Comparison of ENCODE assay signal across 8 cellular contexts in genomic region chr1:29237906-29238600, GRCh38. TPM values are rescaled to one million over a fixed set of nuclear protein-coding genes. Genes with fewer than 3 reads are reported as not detected.
DNase-seq lines count a peak whose midpoint lies in the region; ATAC-seq, FAIRE-seq and TF ChIP-seq lines count a peak whose summit lies in the region.

No MANE protein-coding gene starts in this region.

- peak overlapping the region; percentile 30 to 72 (median 56) for H3K4me3 ChIP-seq in pancreas
- no peak overlapping the region for H3K4me3 ChIP-seq in MG63

- H3K27ac Mint-ChIP-seq in activated CD4-positive, alpha-beta T cell treated with anti-CD3 and anti-CD28 coated beads, Interleukin-2, amount 10 ng/mL, durations not matched to agents 24 days and 14 days, result no peak overlapping the region

- 3 to 5% methylated on average over 58 to 84 of the region's 84 CpGs for WGBS in pancreas, 2 donors

- H3K27me3 Mint-ChIP-seq in activated CD4-positive, alpha-beta T cell treated with anti-CD3 and anti-CD28 coated beads, Interleukin-2, amount 10 ng/mL, durations not matched to agents 24 days and 14 days, result peaks cover 58% of the 10 kb centered on the region
- peaks cover 67% of the 10 kb centered on the region for H3K27me3 Mint-ChIP-seq in activated T-cell treated with anti-CD3 and anti-CD28 coated beads, Interleukin-2, amount 50 U/mL, for 4 hours (ENCODE audit: low read depth)

- peak overlapping the region; percentile 22 to 55 (median 36) for H3K27ac ChIP-seq in pancreas

- intact Hi-C loops in activated CD4-positive, alpha-beta T cell treated with anti-CD3 and anti-CD28 coated beads, Interleukin-2, amount 10 ng/mL, durations not matched to agents 24 days and 14 days (cut with micrococcal nuclease), result loop anchor here (5.0 kb wide), 3 partner anchors 104 to 1469 kb away; no protein-coding TSS in a partner anchor
- intact Hi-C loops in Right ventricle myocardium inferior (cut with DNase I) (loop anchor here (2.0 to 10.0 kb wide), 6 partner anchors 464 to 1471 kb away; no protein-coding TSS in a partner anchor), pancreas (cut with DNase I) (loop anchor here in 1 of 3 donors (5.0 to 10.0 kb wide), 2 partner anchors 1137 to 1474 kb away; no protein-coding TSS in a partner anchor)

- peaks cover 2% of the 10 kb centered on the region for H3K36me3 Mint-ChIP-seq in activated CD4-positive, alpha-beta T cell treated with anti-CD3 and anti-CD28 coated beads, Interleukin-2, amount 10 ng/mL, durations not matched to agents 24 days and 14 days (ENCODE audit: low read depth)
- H3K36me3 Mint-ChIP-seq in activated T-cell treated with anti-CD3 and anti-CD28 coated beads, Interleukin-2, amount 50 U/mL, for 4 hours (ENCODE audit: insufficient read depth), result no peaks in the 10 kb centered on the region

- H3K4me1 ChIP-seq in pancreas, result no peaks in the 10 kb centered on the region

- FAIRE-seq in pancreas (lab: Jason Lieb, UNC), result no peak

- H3K36me3 ChIP-seq in pancreas (no peaks in the 10 kb centered on the region), MG63 (no peaks in the 10 kb centered on the region)

- H3K27me3 ChIP-seq in pancreas (no peaks in the 10 kb centered on the region), MG63 (no peaks in the 10 kb centered on the region)

- H3K4me3 Mint-ChIP-seq in activated CD4-positive, alpha-beta T cell treated with anti-CD3 and anti-CD28 coated beads, Interleukin-2, amount 10 ng/mL, durations not matched to agents 24 days and 14 days, result peak overlapping the region; percentile 70
- H3K4me3 Mint-ChIP-seq in activated T-cell treated with anti-CD3 and anti-CD28 coated beads, Interleukin-2, amount 50 U/mL, for 4 hours, result peak overlapping the region; percentile 76

- H3K9me3 Mint-ChIP-seq in activated CD4-positive, alpha-beta T cell treated with anti-CD3 and anti-CD28 coated beads, Interleukin-2, amount 10 ng/mL, durations not matched to agents 24 days and 14 days, result no peaks in the 10 kb centered on the region
- H3K9me3 Mint-ChIP-seq in activated T-cell treated with anti-CD3 and anti-CD28 coated beads, Interleukin-2, amount 50 U/mL, for 4 hours, result no peaks in the 10 kb centered on the region

- H3K4me1 Mint-ChIP-seq in activated CD4-positive, alpha-beta T cell treated with anti-CD3 and anti-CD28 coated beads, Interleukin-2, amount 10 ng/mL, durations not matched to agents 24 days and 14 days, result peaks cover 16% of the 10 kb centered on the region
- peaks cover 17% of the 10 kb centered on the region for H3K4me1 Mint-ChIP-seq in activated T-cell treated with anti-CD3 and anti-CD28 coated beads, Interleukin-2, amount 50 U/mL, for 4 hours (ENCODE audit: low read depth)

- no peak for ATAC-seq in activated T-cell treated with anti-CD3 and anti-CD28 coated beads, Interleukin-2, amount 50 U/mL, for 4 hours
- ATAC-seq in Right ventricle myocardium inferior (peak; percentile 40), pancreas (peak; percentile 9 to 54 (median 32)), HG02678 (IDR thresholded peaks at IDR 0.05; ENCODE audit: unreplicated experiment) (no peak), HG03280 (IDR thresholded peaks at IDR 0.05; ENCODE audit: unreplicated experiment) (no peak)

- H3K9me3 ChIP-seq in pancreas (no peaks in the 10 kb centered on the region), MG63 (no peaks in the 10 kb centered on the region)

- no peak for TF ChIP-seq CTCF in pancreas (IDR thresholded peaks at IDR 0.05)

- DNase-seq in activated CD4-positive, alpha-beta T cell treated with anti-CD3 and anti-CD28 coated beads, Interleukin-2, amount 10 ng/mL, durations not matched to agents 24 days and 14 days, result peak; percentile 66
- no peak for DNase-seq in activated CD4-positive, alpha-beta T cell treated with anti-CD3 and anti-CD28 coated beads for 4 hours
- no peak for DNase-seq in activated T-cell treated with anti-CD3 and anti-CD28 coated beads, Interleukin-2, amount 50 U/mL, for 4 hours
- DNase-seq in Right ventricle myocardium inferior (ENCODE audit: missing footprints) (no peak), pancreas (peak in 5 of 6 donors; percentile 25 to 80 (median 58)), MG63 (no peak)

RNA-seq across cellular contexts. Expression of gene PTPRU, which starts 1.7 kb away (rescaled TPM):
- 0.47 and 0.95 TPM in 2 replicates for total RNA-seq in activated CD4-positive, alpha-beta T cell treated with anti-CD3 and anti-CD28 coated beads, Interleukin-2, amount 10 ng/mL, durations not matched to agents 24 days and 14 days
- total RNA-seq in activated T-cell treated with anti-CD3 and anti-CD28 coated beads, Interleukin-2, amount 50 U/mL, for 4 hours, result under 1 TPM; 0.19 to 0.78 (median 0.32) TPM
- total RNA-seq in Right ventricle myocardium inferior, result 23.5 TPM
- 10 to 100 TPM; 12.3 to 20.9 (median 15.7) TPM for total RNA-seq in pancreas
- 10 to 100 TPM; 13.7 to 16.6 TPM for polyA plus RNA-seq in pancreas
- total RNA-seq in MG63 (2014; rRNA removed; shearing (Covaris generic); ENCODE audit: low replicate concordance), result 3.4 and 6.4 TPM in 2 replicates

RNA-seq across cellular contexts. Expression of gene MECR, which starts 7.3 kb away (rescaled TPM):
- 36.4 and 41.3 TPM in 2 replicates for total RNA-seq in activated CD4-positive, alpha-beta T cell treated with anti-CD3 and anti-CD28 coated beads, Interleukin-2, amount 10 ng/mL, durations not matched to agents 24 days and 14 days
- 10 to 100 TPM; 29.8 to 35.4 (median 32.6) TPM for total RNA-seq in activated T-cell treated with anti-CD3 and anti-CD28 coated beads, Interleukin-2, amount 50 U/mL, for 4 hours
- total RNA-seq in Right ventricle myocardium inferior (35.4 TPM), pancreas (10 to 100 TPM in 3 of 6 donors, 1 to 10 TPM in 3; 9.0 to 13.0 (median 9.8) TPM)
- 10 to 100 TPM; 17.4 to 19.6 TPM for polyA plus RNA-seq in pancreas
- total RNA-seq in MG63 (2014; rRNA removed; shearing (Covaris generic); ENCODE audit: low replicate concordance), result 12.9 and 26.5 TPM in 2 replicates

RNA-seq across cellular contexts. Expression of gene SRSF4, which starts 56.4 kb away (rescaled TPM):
- 138 and 141 TPM in 2 replicates for total RNA-seq in activated CD4-positive, alpha-beta T cell treated with anti-CD3 and anti-CD28 coated beads, Interleukin-2, amount 10 ng/mL, durations not matched to agents 24 days and 14 days
- 100 to 1,000 TPM; 104 to 109 (median 106) TPM for total RNA-seq in activated T-cell treated with anti-CD3 and anti-CD28 coated beads, Interleukin-2, amount 50 U/mL, for 4 hours
- total RNA-seq in Right ventricle myocardium inferior (52.4 TPM), pancreas (10 to 100 TPM; 22.6 to 38.7 (median 26.6) TPM)
- polyA plus RNA-seq in pancreas, result 10 to 100 TPM; 56.8 to 72.6 TPM
- total RNA-seq in MG63 (2014; rRNA removed; shearing (Covaris generic); ENCODE audit: low replicate concordance), result 29.8 and 58.1 TPM in 2 replicates

Comparison
In these comparisons a context has a peak if more than half of its experiments do, and no peak if none do; other contexts are left out.
1. DNase-seq: peak in activated CD4-positive, alpha-beta T cell treated with anti-CD3 and anti-CD28 coated beads, Interleukin-2, amount 10 ng/mL, durations not matched to agents 24 days and 14 days (single experiment) and pancreas (5 of 6); none in activated CD4-positive, alpha-beta T cell treated with anti-CD3 and anti-CD28 coated beads for 4 hours (0 of 2), activated T-cell treated with anti-CD3 and anti-CD28 coated beads, Interleukin-2, amount 50 U/mL, for 4 hours (single experiment), Right ventricle myocardium inferior (single experiment) and MG63 (single experiment).
2. ATAC-seq: peak in Right ventricle myocardium inferior (single experiment) and pancreas (4 of 4); none in activated T-cell treated with anti-CD3 and anti-CD28 coated beads, Interleukin-2, amount 50 U/mL, for 4 hours (0 of 2), HG02678 (single experiment) and HG03280 (single experiment).